Comparison of ENCODE assay signal across 8 cellular contexts in genomic region chr16:588889-589657, GRCh38. TPM values are rescaled to one million over a fixed set of nuclear protein-coding genes. Genes with fewer than 3 reads are reported as not detected.
DNase-seq lines count a peak whose midpoint lies in the region; ATAC-seq and TF ChIP-seq lines count a peak whose summit lies in the region.

No MANE protein-coding gene starts in this region.

- H3K36me3 ChIP-seq in OCI-LY7 (ENCODE audit: insufficient read depth, low read length) (peaks cover 4% of the 10 kb centered on the region; the same call in 1 of the 2 replicates), mucosa of rectum (ENCODE audit: control insufficient read depth in 2 of 2, insufficient read depth in 2 of 2, low read length in 2 of 2) (no peaks in the 10 kb centered on the region)

- no peaks in the 10 kb centered on the region for H3K9me3 Mint-ChIP-seq in IgD-negative memory B cell

- H3K4me1 Mint-ChIP-seq in IgD-negative memory B cell, result peaks cover 5 to 25% (median 16%) of the 10 kb centered on the region in 3 donors

- peak; percentile 87 for DNase-seq in DMS153 (lab: John Stamatoyannopoulos, UW)
- peak; percentile 96 for DNase-seq in OCI-LY7 (ENCODE audit: low spot score)
- DNase-seq in activated T-cell treated with anti-CD3 and anti-CD28 coated beads for 48 hours (ENCODE audit: low read depth), result peak; percentile 96
- peak; percentile 52 for DNase-seq in epithelial cell of proximal tubule (ENCODE audit: low read depth)
- DNase-seq in stimulated activated CD8-positive, alpha-beta memory T cell treated with anti-CD3 and anti-CD28 coated beads, Interleukin-4, amount 100 ng/mL, for 24 hours (ENCODE audit: low read depth), result peak; percentile 93

- H3K9ac ChIP-seq in mucosa of rectum (ENCODE audit: low read depth in 1 of 2, low read length in 2 of 2), result peak overlapping the region; percentile 96 to 98

- peaks cover 0 to 2% of the 10 kb centered on the region in 2 donors for H3K27me3 ChIP-seq in mucosa of rectum (ENCODE audit: control insufficient read depth in 2 of 2, insufficient read depth in 2 of 2, low read length in 2 of 2)

- no peaks in the 10 kb centered on the region for H3K36me3 Mint-ChIP-seq in IgD-negative memory B cell

- peak overlapping the region; percentile 89 for H3K27ac ChIP-seq in OCI-LY7 (ENCODE audit: low read depth, low read length, poor library complexity, severe bottlenecking)
- H3K27ac ChIP-seq in mucosa of rectum (ENCODE audit: low read depth in 2 of 2, low read length in 2 of 2), result peak overlapping the region; percentile 97 to 98

- peak overlapping the region; percentile 56; the same call in 1 of the 2 replicates for H2AFZ ChIP-seq in OCI-LY7 (ENCODE audit: low read length)

- H3K27ac Mint-ChIP-seq in IgD-negative memory B cell, result peak overlapping the region; percentile 90 to 99 (median 97)

- BruUV-seq in OCI-LY7 (replicated peaks; lab: Mats Ljungman, UMichigan), result no TSS peak

- peaks cover 25% of the 10 kb centered on the region for H3K4me1 ChIP-seq in OCI-LY7 (ENCODE audit: insufficient read depth, low read length, poor library complexity, severe bottlenecking)
- H3K4me1 ChIP-seq in mucosa of rectum (ENCODE audit: control insufficient read depth in 2 of 2, insufficient read depth in 2 of 2, low read length in 2 of 2), result peaks cover 43 to 49% of the 10 kb centered on the region in 2 donors

- intact Hi-C loops in OCI-LY7 (cut with micrococcal nuclease; ENCODE audit: unreplicated experiment), result loop anchor here (1.0 kb wide), 1 partner anchor 47 kb away; the partner anchor contains the start of gene METTL26

- ATAC-seq in GM21529 (IDR thresholded peaks at IDR 0.05; ENCODE audit: unreplicated experiment), result peak; percentile 70

- peak overlapping the region; percentile 88 to 99 (median 97) for H3K4me3 Mint-ChIP-seq in IgD-negative memory B cell

- POLR2A ChIA-PET in OCI-LY7 (lab: Charles Lee), result no interaction called here

- H3K4me3 ChIP-seq in OCI-LY7 (ENCODE audit: low read depth, low read length, poor library complexity, severe bottlenecking) (peak overlapping the region; percentile 82), epithelial cell of proximal tubule (ENCODE audit: low read depth, low read length) (peak overlapping the region; percentile 76), mucosa of rectum (ENCODE audit: low read length in 2 of 2) (peak overlapping the region; percentile 70 to 89)

- no peak for TF ChIP-seq CTCF in OCI-LY7 (conservative IDR thresholded peaks at IDR 0.05; ENCODE audit: low read length)
- no peak for TF ChIP-seq CTCF in epithelial cell of proximal tubule (conservative IDR thresholded peaks at IDR 0.05; ENCODE audit: low read depth, low read length)

- H3K27me3 Mint-ChIP-seq in IgD-negative memory B cell, result no peaks in the 10 kb centered on the region

- H3K9me3 ChIP-seq in OCI-LY7 (ENCODE audit: low read length), result no peaks in the 10 kb centered on the region
- H3K9me3 ChIP-seq in mucosa of rectum (ENCODE audit: control insufficient read depth in 2 of 2, low read length in 2 of 2), result no peaks in the 10 kb centered on the region

- CTCF ChIA-PET in OCI-LY7 (lab: Charles Lee; ENCODE audit: unreplicated experiment), result interaction anchor here (0.6 kb wide), 1 partner anchor 92 kb away, joined by 3 read pairs; no protein-coding TSS in a partner anchor

- H3K79me2 ChIP-seq in OCI-LY7 (ENCODE audit: insufficient read depth, low read depth, low read length), result peaks cover 20% of the 10 kb centered on the region; the same call in 1 of the 2 replicates

- no peaks in the 10 kb centered on the region for H3K9me2 ChIP-seq in OCI-LY7 (ENCODE audit: insufficient read depth, low read length)

- no peaks in the 10 kb centered on the region for H4K20me1 ChIP-seq in OCI-LY7 (ENCODE audit: insufficient read depth, low read length)

- peak overlapping the region; percentile 80 for H3K4me2 ChIP-seq in OCI-LY7 (ENCODE audit: low read length)

RNA-seq across cellular contexts. Expression of gene RAB40C, which starts 0.8 kb away (rescaled TPM):
- polyA plus RNA-seq in IgD-negative memory B cell, result 14.7 TPM
- 18.2 and 20.9 TPM in 2 replicates for total RNA-seq in OCI-LY7 (2014; rRNA removed; shearing (Covaris generic))
- 18.3 and 19.3 TPM in 2 replicates for total RNA-seq in OCI-LY7 (2022)
- total RNA-seq in epithelial cell of proximal tubule, result 9.9 and 16.6 TPM in 2 replicates

RNA-seq across cellular contexts. Expression of gene PIGQ, which starts 19.3 kb away (rescaled TPM):
- 18.9 TPM for polyA plus RNA-seq in IgD-negative memory B cell
- total RNA-seq in OCI-LY7 (2014; rRNA removed; shearing (Covaris generic)), result 32.3 and 39.0 TPM in 2 replicates
- total RNA-seq in OCI-LY7 (2022), result 51.4 and 54.2 TPM in 2 replicates
- total RNA-seq in epithelial cell of proximal tubule, result 45.3 and 60.9 TPM in 2 replicates

RNA-seq across cellular contexts. Expression of gene NHLRC4, which starts 22.3 kb away (rescaled TPM):
- 4.5 TPM for polyA plus RNA-seq in IgD-negative memory B cell
- 3.7 and 4.2 TPM in 2 replicates for total RNA-seq in OCI-LY7 (2014; rRNA removed; shearing (Covaris generic))
- total RNA-seq in OCI-LY7 (2022) (2.5 and 2.6 TPM in 2 replicates), epithelial cell of proximal tubule (0.35 and 0.51 TPM in 2 replicates)

RNA-seq across cellular contexts. Expression of gene PRR35, which starts 28.9 kb away (rescaled TPM):
- polyA plus RNA-seq in IgD-negative memory B cell, result not detected
- not detected in 2 replicates for total RNA-seq in OCI-LY7 (2014; rRNA removed; shearing (Covaris generic))
- total RNA-seq in OCI-LY7 (2022) (not detected in 2 replicates), epithelial cell of proximal tubule (not detected in 2 replicates)

RNA-seq across cellular contexts. Expression of gene WFIKKN1, which starts 41.7 kb away (rescaled TPM):
- polyA plus RNA-seq in IgD-negative memory B cell, result not detected
- 0.46 and 0.47 TPM in 2 replicates for total RNA-seq in OCI-LY7 (2014; rRNA removed; shearing (Covaris generic))
- total RNA-seq in OCI-LY7 (2022), result 0.81 and 1.2 TPM in 2 replicates
- 0.07 TPM in 1 of 2 replicates, not detected in the other for total RNA-seq in epithelial cell of proximal tubule

Comparison
In these comparisons a context has a peak if more than half of its experiments do, and no peak if none do; other contexts are left out.
1. Peak in every context shown above with its lines: DNase-seq, ATAC-seq, H3K4me3 ChIP-seq and H3K27ac ChIP-seq.